Comparison of ENCODE assay signal across 22 cellular contexts in genomic region chr3:52094591-52095485, GRCh38. TPM values are rescaled to one million over a fixed set of nuclear protein-coding genes. Genes with fewer than 3 reads are reported as not detected.
DNase-seq lines count a peak whose midpoint lies in the region; ATAC-seq and TF ChIP-seq lines count a peak whose summit lies in the region.
"Had no signal": no experiment of that assay in that cellular context is flagged by ENCODE, and none has a peak within 500 bp of the region (broad histone marks: within the 10 kb centered on the region; RNA-seq: fewer than 3 reads in every experiment).

No MANE protein-coding gene starts in this region.

- no peaks in the 10 kb centered on the region for H3K9me3 Mint-ChIP-seq in natural killer cell treated with Interleukin-12 subunit alpha and Interleukin-12 subunit beta and Interleukin-15 and Interleukin-18, amount 100 ng/mL, for 72 hours
- H3K9me3 Mint-ChIP-seq in natural killer cell: no peaks in the 10 kb centered on the region
- no peaks in the 10 kb centered on the region for H3K9me3 Mint-ChIP-seq in dendritic cell treated with granulocyte-macrophage colony-stimulating factor and Interleukin-4, amounts not matched to agents 40 ng/mL and 50 ng/mL, for 4 days
- H3K9me3 Mint-ChIP-seq in activated T-helper 17 cell treated with anti-CD3 and anti-CD28 coated beads, Interleukin-2, amount 50 U/mL, for 72 hours: no peaks in the 10 kb centered on the region
- H3K9me3 Mint-ChIP-seq: CD4-positive, alpha-beta T cell had no signal

- no peak overlapping the region for H3K27ac Mint-ChIP-seq in natural killer cell treated with Interleukin-12 subunit alpha and Interleukin-12 subunit beta and Interleukin-15 and Interleukin-18, amount 100 ng/mL, for 72 hours
- H3K27ac Mint-ChIP-seq in natural killer cell: no peak overlapping the region
- H3K27ac Mint-ChIP-seq in dendritic cell treated with granulocyte-macrophage colony-stimulating factor and Interleukin-4, amounts not matched to agents 40 ng/mL and 50 ng/mL, for 4 days: peak overlapping the region; percentile 26
- no peak overlapping the region for H3K27ac Mint-ChIP-seq in activated T-helper 17 cell treated with anti-CD3 and anti-CD28 coated beads, Interleukin-2, amount 50 U/mL, for 72 hours
- H3K27ac Mint-ChIP-seq: CD4-positive, alpha-beta T cell had no signal

- no peak overlapping the region for H3K27ac ChIP-seq in substantia nigra (ENCODE audit: low read depth, low read length, poor library complexity, severe bottlenecking)
- H3K27ac ChIP-seq: GM23248, SJSA1 had no signal

- peaks cover 4 to 15% of the 10 kb centered on the region in 2 donors for H3K4me1 Mint-ChIP-seq in natural killer cell treated with Interleukin-12 subunit alpha and Interleukin-12 subunit beta and Interleukin-15 and Interleukin-18, amount 100 ng/mL, for 72 hours (ENCODE audit: low read depth in 2 of 2)
- peaks cover 11 to 14% of the 10 kb centered on the region in 2 donors for H3K4me1 Mint-ChIP-seq in natural killer cell
- peaks cover 53% of the 10 kb centered on the region for H3K4me1 Mint-ChIP-seq in dendritic cell treated with granulocyte-macrophage colony-stimulating factor and Interleukin-4, amounts not matched to agents 40 ng/mL and 50 ng/mL, for 4 days (ENCODE audit: low read depth)
- no peaks in the 10 kb centered on the region for H3K4me1 Mint-ChIP-seq in activated T-helper 17 cell treated with anti-CD3 and anti-CD28 coated beads, Interleukin-2, amount 50 U/mL, for 72 hours

- TF ChIP-seq CTCF in natural killer cell (IDR thresholded peaks at IDR 0.05): no peak

- no peaks in the 10 kb centered on the region for H3K36me3 Mint-ChIP-seq in natural killer cell treated with Interleukin-12 subunit alpha and Interleukin-12 subunit beta and Interleukin-15 and Interleukin-18, amount 100 ng/mL, for 72 hours
- H3K36me3 Mint-ChIP-seq in natural killer cell: no peaks in the 10 kb centered on the region
- no peaks in the 10 kb centered on the region for H3K36me3 Mint-ChIP-seq in dendritic cell treated with granulocyte-macrophage colony-stimulating factor and Interleukin-4, amounts not matched to agents 40 ng/mL and 50 ng/mL, for 4 days (ENCODE audit: low read depth)
- H3K36me3 Mint-ChIP-seq in activated T-helper 17 cell treated with anti-CD3 and anti-CD28 coated beads, Interleukin-2, amount 50 U/mL, for 72 hours (ENCODE audit: low read depth): no peaks in the 10 kb centered on the region

- DNase-seq in natural killer cell treated with Interleukin-12 subunit alpha and Interleukin-12 subunit beta and Interleukin-15 and Interleukin-18, amount 100 ng/mL, for 72 hours (ENCODE audit: low spot score): peak; percentile 22
- DNase-seq in natural killer cell: no peak
- peak; percentile 75 for DNase-seq in putamen (ENCODE audit: low spot score)
- DNase-seq in substantia nigra (lab: John Stamatoyannopoulos, UW): no peak
- DNase-seq: AML-193; Caco-2; CD4-positive, alpha-beta T cell; GDM1; GM23248; HCEC 1CT; Kasumi-1; MM.1S; NCI-H1092; NCI-H1436 treated with DMSO at 0.1 percent for 48 hours; NCI-H2029; NCI-H345; NCI-H526; PC-3 had no signal

- no peaks in the 10 kb centered on the region for H3K27me3 Mint-ChIP-seq in natural killer cell treated with Interleukin-12 subunit alpha and Interleukin-12 subunit beta and Interleukin-15 and Interleukin-18, amount 100 ng/mL, for 72 hours
- H3K27me3 Mint-ChIP-seq in natural killer cell (ENCODE audit: low read depth in 2 of 2): no peaks in the 10 kb centered on the region
- H3K27me3 Mint-ChIP-seq in dendritic cell treated with granulocyte-macrophage colony-stimulating factor and Interleukin-4, amounts not matched to agents 40 ng/mL and 50 ng/mL, for 4 days: no peaks in the 10 kb centered on the region
- H3K27me3 Mint-ChIP-seq in activated T-helper 17 cell treated with anti-CD3 and anti-CD28 coated beads, Interleukin-2, amount 50 U/mL, for 72 hours: no peaks in the 10 kb centered on the region
- H3K27me3 Mint-ChIP-seq: CD4-positive, alpha-beta T cell had no signal

- no peak overlapping the region for H3K4me3 Mint-ChIP-seq in natural killer cell treated with Interleukin-12 subunit alpha and Interleukin-12 subunit beta and Interleukin-15 and Interleukin-18, amount 100 ng/mL, for 72 hours
- no peak overlapping the region for H3K4me3 Mint-ChIP-seq in natural killer cell
- H3K4me3 Mint-ChIP-seq in dendritic cell treated with granulocyte-macrophage colony-stimulating factor and Interleukin-4, amounts not matched to agents 40 ng/mL and 50 ng/mL, for 4 days: no peak overlapping the region
- no peak overlapping the region for H3K4me3 Mint-ChIP-seq in activated T-helper 17 cell treated with anti-CD3 and anti-CD28 coated beads, Interleukin-2, amount 50 U/mL, for 72 hours
- H3K4me3 Mint-ChIP-seq: CD4-positive, alpha-beta T cell had no signal

- intact Hi-C loops in natural killer cell (cut with micrococcal nuclease): no loop called here
- intact Hi-C loops in dendritic cell treated with granulocyte-macrophage colony-stimulating factor and Interleukin-4, amounts not matched to agents 40 ng/mL and 50 ng/mL, for 4 days (cut with micrococcal nuclease): no loop called here

- ATAC-seq in natural killer cell treated with Interleukin-12 subunit alpha and Interleukin-12 subunit beta and Interleukin-15 and Interleukin-18, amount 100 ng/mL, for 72 hours: no peak
- no peak for ATAC-seq in natural killer cell
- ATAC-seq in activated T-helper 17 cell treated with anti-CD3 and anti-CD28 coated beads, Interleukin-2, amount 50 U/mL, for 72 hours (replicated peaks): no peak
- ATAC-seq in HG03039 (IDR thresholded peaks at IDR 0.05; ENCODE audit: unreplicated experiment): no peak

RNA-seq across cellular contexts. Expression of gene DUSP7, which starts 38.5 kb away (rescaled TPM):
- 10 to 100 TPM; 19.4 to 31.0 TPM for total RNA-seq in natural killer cell treated with Interleukin-12 subunit alpha and Interleukin-12 subunit beta and Interleukin-15 and Interleukin-18, amount 100 ng/mL, for 72 hours
- 10 to 100 TPM in 2 of 3 donors, 1 to 10 TPM in 1; 8.7 to 17.4 (median 11.6) TPM for total RNA-seq in natural killer cell
- total RNA-seq in activated T-helper 17 cell treated with anti-CD3 and anti-CD28 coated beads, Interleukin-2, amount 50 U/mL, for 72 hours: 10 to 100 TPM; 19.3 to 25.1 TPM

RNA-seq across cellular contexts. Expression of gene POC1A, which starts 59.4 kb away (rescaled TPM):
- total RNA-seq in natural killer cell treated with Interleukin-12 subunit alpha and Interleukin-12 subunit beta and Interleukin-15 and Interleukin-18, amount 100 ng/mL, for 72 hours: 10 to 100 TPM; 14.9 to 35.3 TPM
- total RNA-seq in natural killer cell: 1 to 10 TPM; 1.3 to 2.6 (median 2.4) TPM
- total RNA-seq in activated T-helper 17 cell treated with anti-CD3 and anti-CD28 coated beads, Interleukin-2, amount 50 U/mL, for 72 hours: 10 to 100 TPM; 19.5 to 28.1 TPM

Comparison
In these comparisons a context has a peak if more than half of its experiments do, and no peak if none do; other contexts are left out.
1. DNase-seq: peak in natural killer cell treated with Interleukin-12 subunit alpha and Interleukin-12 subunit beta and Interleukin-15 and Interleukin-18, amount 100 ng/mL, for 72 hours (single experiment) and putamen (single experiment); none in natural killer cell (single experiment) and substantia nigra (0 of 49).
2. RNA of gene POC1A, which starts 59.4 kb away (total RNA-seq): 14.9 to 35.3 TPM in natural killer cell treated with Interleukin-12 subunit alpha and Interleukin-12 subunit beta and Interleukin-15 and Interleukin-18, amount 100 ng/mL, for 72 hours and 19.5 to 28.1 TPM in activated T-helper 17 cell treated with anti-CD3 and anti-CD28 coated beads, Interleukin-2, amount 50 U/mL, for 72 hours; 1.3 to 2.6 TPM in natural killer cell; every median in the first group is over 4 times any median in the second.